8 cellular contexts compared by ENCODE assay signal in genomic region chr9:40106003-40106782, GRCh38.
A peak's percentile ranks its signal among the peaks of the same experiment; 100 is the strongest.
DNase-seq lines count a peak whose midpoint lies in the region; ATAC-seq, FAIRE-seq and TF ChIP-seq lines count a peak whose summit lies in the region.
"Not testable (repeated sequence)": the region's sequence is repeated elsewhere in the genome, so short reads cannot be mapped to it uniquely, and the experiment has no call there.

No MANE protein-coding gene starts in this region.

- not testable (repeated sequence) for TF ChIP-seq POLR2A in HepG2 (IDR thresholded peaks at IDR 0.05; ENCODE audit: insufficient read depth in 1 of 2, low read depth in 2 of 2, low read length in 2 of 2)

- H2AFZ ChIP-seq in HepG2 (ENCODE audit: low read length) = not testable (repeated sequence)

- not testable (repeated sequence) for TF ChIP-seq EP300 in HepG2 (IDR thresholded peaks at IDR 0.05; ENCODE audit: low read depth in 2 of 2, low read length in 2 of 2); HepG2 (CRISPR knock-in tag; IDR thresholded peaks at IDR 0.05; ENCODE audit: borderline replicate concordance)

- FAIRE-seq in HepG2 (lab: Jason Lieb, UNC) = not testable (repeated sequence)

- DNase-seq in G401 (ENCODE audit: low spot score) (peak; percentile 14), sciatic nerve (ENCODE audit: low spot score) (peak; percentile 32), tibial artery (peak; percentile 25 to 73)
- not testable (repeated sequence) for DNase-seq in activated B cell treated with CpG ODN at 0.5 μM for 24 hours; HepG2 (ENCODE audit: low spot score)
- DNase-seq in activated naive CD8-positive, alpha-beta T cell treated with anti-CD3 and anti-CD28 coated beads, Interleukin-2, amount 50 U/mL, for 16 hours (ENCODE audit: low read depth, low spot score) = peak; percentile 5

- H3K79me2 ChIP-seq in HepG2 (ENCODE audit: insufficient read depth, low read length) = not testable (repeated sequence)

- not testable (repeated sequence) for H3K9me3 ChIP-seq in HUES6 (ENCODE audit: control insufficient read depth, insufficient read depth, low read depth, low read length); HepG2 (ENCODE audit: low read length); tibial artery

- not testable (repeated sequence) for H3K4me1 ChIP-seq in HUES6 (ENCODE audit: control insufficient read depth, insufficient read depth, low read length); HepG2 (ENCODE audit: insufficient read depth, low read length); tibial artery

- not testable (repeated sequence) for H3K27ac ChIP-seq in HUES6 (ENCODE audit: low read depth, low read length)
- H3K27ac ChIP-seq in HepG2 (ENCODE audit: extremely low read length, insufficient read depth, low read length) (peak overlapping the region; percentile 63), tibial artery (peak overlapping the region in 1 of 2 donors; percentile 64)

- peak overlapping the region; percentile 39 for H3K9ac ChIP-seq in HUES6 (ENCODE audit: low read length)
- H3K9ac ChIP-seq in HepG2 (ENCODE audit: insufficient read depth, low read depth, low read length) = peak overlapping the region; percentile 77

- peak overlapping the region; percentile 53 for H3K4me2 ChIP-seq in HepG2 (ENCODE audit: low read depth, low read length)

- CTCF ChIA-PET in activated B cell treated with CpG ODN at 0.5 μM for 24 hours (lab: Charles Lee); HepG2 (lab: Yijun Ruan, JAX; ENCODE audit: low intra/inter-chr PET ratio, low total read pairs): not testable (repeated sequence)

- not testable (repeated sequence) for H3K27me3 ChIP-seq in HUES6 (ENCODE audit: control insufficient read depth, insufficient read depth, low read length); HepG2 (ENCODE audit: control insufficient read depth in 1 of 2, insufficient read depth in 2 of 2, low read length in 2 of 2); tibial artery

- peak overlapping the region; percentile 58 for H3K4me3 ChIP-seq in HUES6 (ENCODE audit: low read depth, low read length)
- peak overlapping the region; percentile 49 to 81 (median 80); a peak in 5 of 6 replicates for H3K4me3 ChIP-seq in HepG2 (replicated peaks in 1 of 3; ENCODE audit: insufficient read depth in 1 of 3, low read depth in 2 of 3, low read length in 3 of 3)
- H3K4me3 ChIP-seq in tibial artery = peak overlapping the region in 1 of 2 donors; percentile 56

- BruUV-seq in HepG2 (replicated peaks; lab: Mats Ljungman, UMichigan) = not testable (repeated sequence)

- H3K36me3 ChIP-seq in HUES6 (ENCODE audit: control insufficient read depth, insufficient read depth, low read length); HepG2 (replicated peaks in 1 of 2; ENCODE audit: control insufficient read depth in 1 of 2, insufficient read depth in 2 of 2, low read length in 2 of 2); tibial artery: not testable (repeated sequence)

- H3K27me3 Mint-ChIP-seq in activated B cell treated with CpG ODN at 0.5 μM for 24 hours = not testable (repeated sequence)

- intact Hi-C loops in activated B cell treated with CpG ODN at 0.5 μM for 24 hours (cut with micrococcal nuclease); HepG2 (cut with micrococcal nuclease; ENCODE audit: unreplicated experiment); sciatic nerve (cut with DNase I); tibial artery (cut with DNase I; ENCODE audit: low total_unique reads): not testable (repeated sequence)

- H3K36me3 Mint-ChIP-seq in activated B cell treated with CpG ODN at 0.5 μM for 24 hours (ENCODE audit: low read depth) = not testable (repeated sequence)

- ATAC-seq in activated B cell treated with CpG ODN at 0.5 μM for 24 hours (ENCODE audit: low read depth) (peak; percentile 69), esophagus mucosa (peak; percentile 58), HepG2 (peak; percentile 91), sciatic nerve (peak; percentile 87)

- H3K9me3 Mint-ChIP-seq in activated B cell treated with CpG ODN at 0.5 μM for 24 hours = not testable (repeated sequence)

- WGBS in HepG2 (ENCODE audit: low lambda C conversion rate) = 2% methylated on average over 30 of the region's 71 CpGs

- in situ Hi-C loops in G401 (cut with HindIII; ENCODE audit: low sequenced_read_pairs); HepG2 (cut with HindIII; ENCODE audit: extremely low pct_ligation_motif_present, low pct_unique_long_range_greater_than_20kb): not testable (repeated sequence)

- H3K4me3 Mint-ChIP-seq in activated B cell treated with CpG ODN at 0.5 μM for 24 hours = peak overlapping the region; percentile 85

- H3K27ac Mint-ChIP-seq in activated B cell treated with CpG ODN at 0.5 μM for 24 hours = peak overlapping the region; percentile 65

- H4K20me1 ChIP-seq in HepG2 (ENCODE audit: insufficient read depth, low read length) = not testable (repeated sequence)

- H3K4me1 Mint-ChIP-seq in activated B cell treated with CpG ODN at 0.5 μM for 24 hours = not testable (repeated sequence)

- TF ChIP-seq CTCF in activated B cell treated with CpG ODN at 0.5 μM for 24 hours (IDR thresholded peaks at IDR 0.05); HepG2 (CRISPR knock-in tag; IDR thresholded peaks at IDR 0.05); tibial artery (IDR thresholded peaks at IDR 0.05): not testable (repeated sequence)

- not testable (repeated sequence) for TF ChIP-seq RAD21 in HepG2 (CRISPR knock-in tag; IDR thresholded peaks at IDR 0.05)

- POLR2A ChIA-PET in activated B cell treated with CpG ODN at 0.5 μM for 24 hours (lab: Charles Lee); HepG2 (lab: Yijun Ruan, JAX): not testable (repeated sequence)

TF ChIP-seq in HepG2, 621 proteins besides CTCF, POLR2A, EP300 and RAD21 (continues in another document):
- TF ChIP-seq RBFOX2 (IDR thresholded peaks at IDR 0.05; ENCODE audit: low read depth, low read length) = peak; percentile 51
- TF ChIP-seq PHF8 (CRISPR knock-in tag; IDR thresholded peaks at IDR 0.05) = 0 out of 2 replicates have a peak, but pooled peaks have one; percentile 33
- TF ChIP-seq TAF1 (CRISPR knock-in tag; IDR thresholded peaks at IDR 0.05) = 0 out of 2 replicates have a peak, but pooled peaks have one; percentile 41
- 0 out of 2 replicates have a peak, but pooled peaks have one; percentile 31 for TF ChIP-seq HNRNPL (IDR thresholded peaks at IDR 0.05; ENCODE audit: low read depth, low read length)
- TF ChIP-seq ARID4A (CRISPR knock-in tag; IDR thresholded peaks at IDR 0.05; ENCODE audit: borderline replicate concordance) = peak; percentile 21; the same call in 1 of the 2 replicates
- peak; percentile 33; the same call in 1 of the 2 replicates for TF ChIP-seq ZFX (CRISPR knock-in tag; IDR thresholded peaks at IDR 0.05; ENCODE audit: low read depth)
